In genomic region chr9:109250311-109250741, GRCh38 we compare ENCODE assay signal across 15 cellular contexts.
A peak's percentile ranks its signal among the peaks of the same experiment; 100 is the strongest.
DNase-seq lines count a peak whose midpoint lies in the region; ATAC-seq and TF ChIP-seq lines count a peak whose summit lies in the region.
"Had no signal": no experiment of that assay in that cellular context is flagged by ENCODE, and none has a peak within 500 bp of the region (broad histone marks: within the 10 kb centered on the region; RNA-seq: fewer than 3 reads in every experiment).

No MANE protein-coding gene starts in this region.

- intact Hi-C loops in adrenal gland (cut with DNase I) = no loop called here
- intact Hi-C loops in lower lobe of right lung (cut with DNase I) = no loop called here
- intact Hi-C loops in thyroid gland (cut with DNase I) = no loop called here

- peak; percentile 24 for DNase-seq in NCI-H510A treated with DMSO at 0.1 percent for 48 hours (lab: John Stamatoyannopoulos, UW)
- DNase-seq in NCI-H510A (lab: John Stamatoyannopoulos, UW) = no peak
- DNase-seq in adrenal gland = no peak
- DNase-seq in lower lobe of right lung = no peak
- DNase-seq in thyroid gland = no peak
- no peak for DNase-seq in CD1c-positive myeloid dendritic cell (ENCODE audit: extremely low spot score)
- DNase-seq in SJCRH30 = no peak
- no peak for DNase-seq in SKM-1 treated with dmso at 0.1 percent for 144 hours (lab: John Stamatoyannopoulos, UW; ENCODE audit: unreplicated experiment)
- DNase-seq: activated CD4-positive, alpha-beta T cell treated with anti-CD3 and anti-CD28 coated beads for 36 hours; activated naive CD8-positive, alpha-beta T cell treated with anti-CD3 and anti-CD28 coated beads, Interleukin-2, amount 10 ng/mL, durations not matched to agents 7 days and 5 days; stimulated activated CD4-positive, alpha-beta T cell treated with anti-CD3 and anti-CD28 coated beads, Interleukin-2, amount 100 ng/mL, for 48 hours; stimulated activated naive CD8-positive, alpha-beta T cell treated with anti-CD3 and anti-CD28 coated beads, Interleukin-15, Interleukin-2, amounts not matched to agents 100 U/mL and 50 U/mL, for 24 hours; SW 1271 had no signal

- TF ChIP-seq POLR2A in adrenal gland (IDR thresholded peaks at IDR 0.05) (no peak), thyroid gland (IDR thresholded peaks at IDR 0.05) (no peak)

- TF ChIP-seq CTCF in adrenal gland (IDR thresholded peaks at IDR 0.05) (no peak), lower lobe of right lung (IDR thresholded peaks at IDR 0.05) (no peak), thyroid gland (IDR thresholded peaks at IDR 0.05) (no peak)

- ATAC-seq in lower lobe of right lung = no peak
- ATAC-seq: activated CD4-positive, alpha-beta T cell treated with anti-CD3 and anti-CD28 coated beads for 36 hours; stimulated activated naive CD8-positive, alpha-beta T cell treated with anti-CD3 and anti-CD28 coated beads, Interleukin-15, Interleukin-2, amounts not matched to agents 100 U/mL and 50 U/mL, for 24 hours had no signal

- no peaks in the 10 kb centered on the region for H3K9me3 ChIP-seq in adrenal gland (replicated peaks in 1 of 3)
- no peaks in the 10 kb centered on the region for H3K9me3 ChIP-seq in lower lobe of right lung
- no peaks in the 10 kb centered on the region for H3K9me3 ChIP-seq in thyroid gland
- H3K9me3 ChIP-seq in SJCRH30 (replicated peaks) = no peaks in the 10 kb centered on the region
- H3K9me3 ChIP-seq: BLaER1 treated with 17β-estradiol and CSF1 and Interleukin-3, amounts not matched to agents 10 nM and 100 nM had no signal

- WGBS in adrenal gland, 4 donors = 91 to 96% (median 96%) methylated on average over 11 to 12 of the region's 12 CpGs
- WGBS in thyroid gland, 2 donors = 92 to 94% methylated on average over 12 of the region's 12 CpGs

- no peak overlapping the region for H3K4me3 ChIP-seq in adrenal gland
- H3K4me3 ChIP-seq in lower lobe of right lung = no peak overlapping the region
- no peak overlapping the region for H3K4me3 ChIP-seq in thyroid gland (replicated peaks in 1 of 3)
- H3K4me3 ChIP-seq in SJCRH30 = no peak overlapping the region
- H3K4me3 ChIP-seq: BLaER1 treated with 17β-estradiol and CSF1 and Interleukin-3, amounts not matched to agents 10 nM and 100 nM; smooth muscle cell had no signal

- no peaks in the 10 kb centered on the region for H3K27me3 ChIP-seq in adrenal gland
- H3K27me3 ChIP-seq in lower lobe of right lung (ENCODE audit: low read depth) = no peaks in the 10 kb centered on the region
- no peaks in the 10 kb centered on the region for H3K27me3 ChIP-seq in thyroid gland
- H3K27me3 ChIP-seq in SJCRH30 = no peaks in the 10 kb centered on the region

- peaks cover 14% of the 10 kb centered on the region in 2 donors for H3K4me1 ChIP-seq in adrenal gland (replicated peaks in 1 of 2)
- H3K4me1 ChIP-seq in lower lobe of right lung = peaks cover 18% of the 10 kb centered on the region
- H3K4me1 ChIP-seq in thyroid gland = peaks cover 56 to 77% of the 10 kb centered on the region in 2 donors
- H3K4me1 ChIP-seq in SJCRH30 = peaks cover 23% of the 10 kb centered on the region

- H3K36me3 ChIP-seq in adrenal gland (replicated peaks in 1 of 2) = no peaks in the 10 kb centered on the region
- H3K36me3 ChIP-seq in lower lobe of right lung = no peaks in the 10 kb centered on the region
- no peaks in the 10 kb centered on the region for H3K36me3 ChIP-seq in thyroid gland
- H3K36me3 ChIP-seq in SJCRH30 = no peaks in the 10 kb centered on the region
- H3K36me3 ChIP-seq: BLaER1 treated with 17β-estradiol and CSF1 and Interleukin-3, amounts not matched to agents 10 nM and 100 nM had no signal

- H3K27ac ChIP-seq in adrenal gland = peak overlapping the region in 4 of 5 donors; percentile 44 to 67 (median 60)
- H3K27ac ChIP-seq in lower lobe of right lung = peak overlapping the region; percentile 31
- peak overlapping the region; percentile 76 to 90 (median 86) for H3K27ac ChIP-seq in thyroid gland
- H3K27ac ChIP-seq in SJCRH30 = no peak overlapping the region
